26 cellular contexts compared by ENCODE assay signal in the genomic region with DNA sequence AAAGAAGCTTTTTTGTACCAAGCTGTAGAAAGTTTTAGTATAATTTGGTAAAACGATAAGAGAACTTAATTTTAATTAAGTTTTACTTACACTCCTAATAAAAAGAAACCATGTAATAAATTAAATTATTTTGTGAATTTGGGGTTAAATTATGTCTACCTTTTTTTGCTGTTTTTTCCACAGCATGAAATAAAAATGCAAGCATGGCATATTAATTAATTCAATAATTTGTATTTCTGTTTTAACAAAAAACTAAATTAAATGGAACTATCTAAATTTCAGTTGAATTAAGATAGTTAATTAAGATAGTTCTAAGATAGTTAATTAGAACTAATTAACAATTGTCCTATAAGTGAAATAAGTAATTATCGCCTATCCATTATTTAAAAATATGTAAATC. TPM values are rescaled to one million over a fixed set of nuclear protein-coding genes. Genes with fewer than 3 reads are reported as not detected.
"Had no signal": no experiment of that assay in that cellular context is flagged by ENCODE, and none has a peak within 500 bp of the region (broad histone marks: within the 10 kb centered on the region; RNA-seq: fewer than 3 reads in every experiment).

No MANE protein-coding gene starts in this region.

- H3K4me3 ChIP-seq: adrenal gland, body of pancreas, breast epithelium had no signal

- H3K4me1 ChIP-seq: adrenal gland, body of pancreas, breast epithelium had no signal

- H3K27ac ChIP-seq: adrenal gland, body of pancreas, breast epithelium had no signal

- H3K36me3 ChIP-seq: adrenal gland, breast epithelium had no signal

- ATAC-seq: activated CD8-positive, alpha-beta T cell treated with anti-CD3 and anti-CD28 coated beads for 36 hours; activated naive CD4-positive, alpha-beta T cell treated with anti-CD3 and anti-CD28 coated beads, Interleukin-2, amount 50 U/mL, for 72 hours; body of pancreas had no signal

- FAIRE-seq: astrocyte had no signal

- DNase-seq: activated CD4-positive, alpha-beta T cell treated with anti-CD3 and anti-CD28 coated beads, Interleukin-2, amount 10 ng/mL, durations not matched to agents 24 days and 14 days; activated CD4-positive, alpha-beta T cell treated with anti-CD3 and anti-CD28 coated beads, Interleukin-2, amount 50 U/mL, for 4 hours; activated CD8-positive, alpha-beta T cell treated with anti-CD3 and anti-CD28 coated beads for 36 hours; activated gamma-delta T cell; activated naive CD4-positive, alpha-beta T cell treated with anti-CD3 and anti-CD28 coated beads for 36 hours; activated T-cell treated with anti-CD3 and anti-CD28 coated beads, Interleukin-2, amount 50 U/mL, for 24 hours; adrenal gland; body of pancreas; NCI-H1092 treated with DMSO at 0.1 percent for 48 hours; NCI-H1417; NCI-H146; NCI-H187; NCI-H2029 treated with DMSO at 0.1 percent for 48 hours; NCI-H2107; NCI-H2171; NCI-H510A; NCI-H748 treated with DMSO at 0.1 percent for 48 hours; OCI-M1; Right ventricle myocardium superior; T1000 had no signal

- H3K9me3 ChIP-seq: adrenal gland, body of pancreas, breast epithelium had no signal

- H3K27me3 ChIP-seq: adrenal gland, body of pancreas, breast epithelium had no signal

RNA-seq across cellular contexts. Expression of gene VANGL2, which starts 39.4 kb away (rescaled TPM):
- total RNA-seq: activated T-helper 2 cell treated with anti-CD3 and anti-CD28 coated beads, Interferon-gamma antibody, Interleukin-2, Interleukin-4, amounts not matched to agents 10 μg/mL and 5 μg/mL and 100 μg/mL, durations not matched to agents 14 hours and 24 hours and 36 hours; T-helper 1 cell treated with Interleukin-12 subunit alpha and Interleukin-12 subunit beta and Interleukin-4 antibody, amounts not matched to agents 30 ng/mL and 1 ng/mL, for 36 hours; T-helper 2 cell treated with Interferon-gamma antibody and Interleukin-4, amounts not matched to agents 100 ng/mL and 5 ng/mL, for 36 hours had no signal
